ENCODE assay signal across 1 cellular context in genomic region chr14:69690042-69690441, GRCh38.
TF ChIP-seq lines count a peak whose summit lies in the region.

No MANE protein-coding gene starts in this region.

TF ChIP-seq in HepG2, 621 proteins besides CTCF, POLR2A, EP300 and RAD21 (continued from another document and continues in another):
- TF ChIP-seq HNF4G (IDR thresholded peaks at IDR 0.05; ENCODE audit: borderline replicate concordance, low read depth, low read length) (peak; percentile 87), HNF4G (CRISPR knock-in tag; IDR thresholded peaks at IDR 0.05; ENCODE audit: borderline replicate concordance, low read depth) (no peak; the same call in 1 of the 2 replicates), BCL6 (CRISPR knock-in tag; IDR thresholded peaks at IDR 0.05) (peak; percentile 89), HDAC2 (CRISPR knock-in tag; IDR thresholded peaks at IDR 0.05) (peak; percentile 89), ZNF784 (CRISPR knock-in tag; IDR thresholded peaks at IDR 0.05; ENCODE audit: borderline replicate concordance) (0 out of 2 replicates have a peak, but pooled peaks have one; percentile 16), SNAPC5 (CRISPR knock-in tag; IDR thresholded peaks at IDR 0.05; ENCODE audit: borderline replicate concordance) (no peak), CBFB (CRISPR knock-in tag; IDR thresholded peaks at IDR 0.05) (0 out of 2 replicates have a peak, but pooled peaks have one; percentile 31), KDM3A (CRISPR knock-in tag; IDR thresholded peaks at IDR 0.05; ENCODE audit: low read depth) (0 out of 2 replicates have a peak, but pooled peaks have one; percentile 18), SIN3A (IDR thresholded peaks at IDR 0.05; ENCODE audit: borderline replicate concordance, low read depth, low read length) (0 out of 2 replicates have a peak, but pooled peaks have one; percentile 26), ZBTB49 (CRISPR knock-in tag; IDR thresholded peaks at IDR 0.05; ENCODE audit: borderline replicate concordance) (no peak), ARNTL (CRISPR knock-in tag; IDR thresholded peaks at IDR 0.05) (peak; percentile 57; the same call in 1 of the 2 replicates), TFAP4 (IDR thresholded peaks at IDR 0.05; ENCODE audit: borderline replicate concordance, low read depth) (peak; percentile 72; the same call in 1 of the 2 replicates), DPF2 (CRISPR knock-in tag; IDR thresholded peaks at IDR 0.05; ENCODE audit: borderline replicate concordance, low read depth) (peak; percentile 72), ZNF607 (CRISPR knock-in tag; IDR thresholded peaks at IDR 0.05; ENCODE audit: borderline replicate concordance) (0 out of 2 replicates have a peak, but pooled peaks have one; percentile 31), RFX1 (IDR thresholded peaks at IDR 0.05) (no peak), EHMT2 (IDR thresholded peaks at IDR 0.05; ENCODE audit: borderline replicate concordance, low read depth, low read length) (peak; percentile 62; the same call in 1 of the 2 replicates), NCOR1 (IDR thresholded peaks at IDR 0.05; ENCODE audit: borderline replicate concordance, low read length) (peak; percentile 79), HNRNPLL (IDR thresholded peaks at IDR 0.05; ENCODE audit: low read depth, low read length, poor library complexity, severe bottlenecking) (no peak), ZGPAT (CRISPR knock-in tag; IDR thresholded peaks at IDR 0.05) (peak; percentile 54; the same call in 1 of the 2 replicates), EED (CRISPR knock-in tag; IDR thresholded peaks at IDR 0.05) (no peak), RXRB (CRISPR knock-in tag; IDR thresholded peaks at IDR 0.05; ENCODE audit: borderline replicate concordance) (peak; percentile 57), ZNF251 (CRISPR knock-in tag; IDR thresholded peaks at IDR 0.05) (no peak), ZHX1 (CRISPR knock-in tag; IDR thresholded peaks at IDR 0.05; ENCODE audit: low read depth) (no peak), ZNF441 (CRISPR knock-in tag; IDR thresholded peaks at IDR 0.05; ENCODE audit: borderline replicate concordance) (peak; percentile 32; the same call in 1 of the 2 replicates), CREM (IDR thresholded peaks at IDR 0.05) (peak; percentile 81; the same call in 1 of the 2 replicates), CREM (CRISPR knock-in tag; IDR thresholded peaks at IDR 0.05) (no peak), MEIS1 (CRISPR knock-in tag; IDR thresholded peaks at IDR 0.05; ENCODE audit: borderline replicate concordance) (peak; percentile 34; the same call in 1 of the 2 replicates), YEATS2 (CRISPR knock-in tag; IDR thresholded peaks at IDR 0.05; ENCODE audit: borderline replicate concordance) (peak; percentile 33; the same call in 1 of the 2 replicates), ZMYM4 (CRISPR knock-in tag; IDR thresholded peaks at IDR 0.05) (0 out of 2 replicates have a peak, but pooled peaks have one; percentile 55), HNF1B (CRISPR knock-in tag; IDR thresholded peaks at IDR 0.05) (peak; percentile 67; the same call in 1 of the 2 replicates), PRDM10 (CRISPR knock-in tag; IDR thresholded peaks at IDR 0.05; ENCODE audit: low read depth) (peak; percentile 51; the same call in 1 of the 2 replicates), FOXP4 (CRISPR knock-in tag; IDR thresholded peaks at IDR 0.05) (peak; percentile 92), NR2C2 (CRISPR knock-in tag; IDR thresholded peaks at IDR 0.05; ENCODE audit: borderline replicate concordance) (no peak), GATAD1 (CRISPR knock-in tag; IDR thresholded peaks at IDR 0.05) (peak; percentile 53; the same call in 1 of the 2 replicates), ZKSCAN8 (CRISPR knock-in tag; IDR thresholded peaks at IDR 0.05; ENCODE audit: borderline replicate concordance) (peak; percentile 49; the same call in 1 of the 2 replicates), PAXIP1 (CRISPR knock-in tag; conservative IDR thresholded peaks at IDR 0.05) (peak; percentile 96), DNMT1 (CRISPR knock-in tag; IDR thresholded peaks at IDR 0.05) (no peak), HIVEP1 (CRISPR knock-in tag; IDR thresholded peaks at IDR 0.05) (no peak)
